Comparison of ENCODE assay signal across 8 cellular contexts in the genomic region with DNA sequence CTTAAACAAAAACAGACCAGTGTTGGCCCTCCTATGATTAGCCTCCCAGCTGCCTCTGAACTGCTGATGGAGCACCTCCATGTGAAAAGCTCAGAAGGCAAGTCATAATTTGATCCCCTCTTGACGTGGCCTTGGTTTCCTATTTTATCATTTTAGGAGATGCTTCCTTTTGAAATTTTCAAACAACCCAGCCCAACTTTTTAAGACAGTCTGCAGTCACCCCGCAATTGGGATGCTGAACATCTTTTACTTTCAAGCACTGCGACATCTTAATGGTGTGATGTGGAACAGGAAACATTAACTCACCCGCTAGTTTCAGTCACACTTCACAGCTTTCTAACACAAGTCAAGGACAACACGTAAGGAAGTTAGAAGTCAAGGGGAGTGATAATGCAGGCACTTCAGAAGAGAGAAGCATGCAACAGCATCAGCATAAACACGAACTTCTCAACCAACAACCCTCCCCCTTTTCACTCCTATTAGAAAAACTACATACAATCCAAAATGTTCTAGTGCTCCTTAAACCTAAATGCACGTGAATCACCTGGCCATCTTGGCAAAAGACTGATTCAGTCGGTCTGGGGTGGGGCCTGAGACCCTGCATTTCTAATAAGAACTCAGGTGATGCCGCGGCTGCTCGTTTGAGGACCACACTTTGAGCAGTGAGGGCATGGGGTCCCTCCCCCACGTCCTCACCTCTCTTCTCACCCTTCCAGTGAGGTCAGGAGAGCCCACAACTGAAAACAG.
DNase-seq lines count a peak whose midpoint lies in the region; ATAC-seq and TF ChIP-seq lines count a peak whose summit lies in the region.

No MANE protein-coding gene starts in this region.

- TF ChIP-seq POLR2A in prostate gland (IDR thresholded peaks at IDR 0.05) = no peak

- H3K9me3 Mint-ChIP-seq in activated CD4-positive, alpha-beta T cell treated with anti-CD3 and anti-CD28 coated beads for 36 hours (ENCODE audit: low read depth) = no peaks in the 10 kb centered on the region
- H3K9me3 Mint-ChIP-seq in activated CD4-positive, alpha-beta memory T cell treated with anti-CD3 and anti-CD28 coated beads for 36 hours = no peaks in the 10 kb centered on the region
- no peaks in the 10 kb centered on the region for H3K9me3 Mint-ChIP-seq in stimulated activated memory B cell treated with anti-CD40 and anti-IgM and Interleukin-4, amounts not matched to agents 10 μg/mL and 1 μg/mL and 100 μg/mL, for 72 hours

- ATAC-seq in activated CD4-positive, alpha-beta T cell treated with anti-CD3 and anti-CD28 coated beads for 36 hours = peak; percentile 85
- ATAC-seq in HG03025 (IDR thresholded peaks at IDR 0.05; ENCODE audit: low FRiP score, unreplicated experiment) = peak; percentile 95
- peak; percentile 95 for ATAC-seq in stimulated activated memory B cell treated with anti-CD40 and anti-IgM and Interleukin-4, amounts not matched to agents 10 μg/mL and 1 μg/mL and 100 μg/mL, for 72 hours

- peak overlapping the region; percentile 92 for H3K27ac Mint-ChIP-seq in activated CD4-positive, alpha-beta T cell treated with anti-CD3 and anti-CD28 coated beads for 36 hours
- H3K27ac Mint-ChIP-seq in activated CD4-positive, alpha-beta memory T cell treated with anti-CD3 and anti-CD28 coated beads for 36 hours = peak overlapping the region; percentile 85
- peak overlapping the region; percentile 95 for H3K27ac Mint-ChIP-seq in stimulated activated memory B cell treated with anti-CD40 and anti-IgM and Interleukin-4, amounts not matched to agents 10 μg/mL and 1 μg/mL and 100 μg/mL, for 72 hours

- peaks cover 4% of the 10 kb centered on the region for H3K4me1 ChIP-seq in prostate gland (replicated peaks)

- DNase-seq in activated CD4-positive, alpha-beta T cell treated with anti-CD3 and anti-CD28 coated beads for 36 hours = peak; percentile 77
- DNase-seq in activated CD4-positive, alpha-beta T cell treated with anti-CD3 and anti-CD28 coated beads for 1 hour = no peak
- DNase-seq in activated CD4-positive, alpha-beta memory T cell treated with anti-CD3 and anti-CD28 coated beads for 36 hours = peak; percentile 74
- no peak for DNase-seq in UCSD-AML1 (lab: John Stamatoyannopoulos, UW; ENCODE audit: unreplicated experiment)
- DNase-seq in NCI-H1694 treated with DMSO at 0.1 percent for 48 hours (lab: John Stamatoyannopoulos, UW) = no peak
- no peak for DNase-seq in prostate gland (ENCODE audit: low spot score)

- intact Hi-C loops in activated CD4-positive, alpha-beta T cell treated with anti-CD3 and anti-CD28 coated beads for 36 hours (cut with DNase I, micrococcal nuclease) = loop anchor here (1.0 to 5.0 kb wide), 13 partner anchors 8 to 196 kb away; a partner anchor contains a TSS
- intact Hi-C loops in activated CD4-positive, alpha-beta memory T cell treated with anti-CD3 and anti-CD28 coated beads for 36 hours (cut with micrococcal nuclease) = loop anchor here (1.0 to 10.0 kb wide), 11 partner anchors 9 to 335 kb away; a partner anchor contains a TSS
- intact Hi-C loops in prostate gland (cut with DNase I) = no loop called here

- H3K27me3 ChIP-seq in prostate gland (replicated peaks; ENCODE audit: insufficient read depth) = no peaks in the 10 kb centered on the region

- 84% methylated on average over 12 of the region's 12 CpGs for WGBS in prostate gland

- peak overlapping the region; percentile 37 for H3K4me3 Mint-ChIP-seq in activated CD4-positive, alpha-beta T cell treated with anti-CD3 and anti-CD28 coated beads for 36 hours
- H3K4me3 Mint-ChIP-seq in activated CD4-positive, alpha-beta memory T cell treated with anti-CD3 and anti-CD28 coated beads for 36 hours = peak overlapping the region; percentile 44
- H3K4me3 Mint-ChIP-seq in stimulated activated memory B cell treated with anti-CD40 and anti-IgM and Interleukin-4, amounts not matched to agents 10 μg/mL and 1 μg/mL and 100 μg/mL, for 72 hours = peak overlapping the region; percentile 70

- H3K27ac ChIP-seq in prostate gland = no peak overlapping the region

- H3K9me3 ChIP-seq in prostate gland = no peaks in the 10 kb centered on the region

- TF ChIP-seq CTCF in prostate gland (IDR thresholded peaks at IDR 0.05) = no peak

- CTCF ChIA-PET in activated CD4-positive, alpha-beta T cell treated with anti-CD3 and anti-CD28 coated beads for 36 hours (lab: Charles Lee) = interaction anchor here (0.7 to 1.6 kb wide), 6 partner anchors 22 to 330 kb away, joined by 3 read pairs; no protein-coding TSS in a partner anchor
- CTCF ChIA-PET in activated CD4-positive, alpha-beta memory T cell treated with anti-CD3 and anti-CD28 coated beads for 36 hours (lab: Charles Lee) = interaction anchor here (2.3 kb wide), 1 partner anchor 24 kb away, joined by 10 read pairs; no protein-coding TSS in a partner anchor

- no peaks in the 10 kb centered on the region for H3K36me3 ChIP-seq in prostate gland

- POLR2A ChIA-PET in activated CD4-positive, alpha-beta T cell treated with anti-CD3 and anti-CD28 coated beads for 36 hours (lab: Charles Lee) = interaction anchor here (0.8 to 1.2 kb wide), 4 partner anchors 25 to 163 kb away, joined by 3 to 5 read pairs (median 3); no protein-coding TSS in a partner anchor
- POLR2A ChIA-PET in activated CD4-positive, alpha-beta memory T cell treated with anti-CD3 and anti-CD28 coated beads for 36 hours (lab: Charles Lee) = interaction anchor here (0.8 to 2.4 kb wide), 9 partner anchors 32 to 411 kb away, joined by 3 to 16 read pairs (median 5); a partner anchor contains a TSS

- peaks cover 94% of the 10 kb centered on the region for H3K4me1 Mint-ChIP-seq in activated CD4-positive, alpha-beta T cell treated with anti-CD3 and anti-CD28 coated beads for 36 hours
- peaks cover 84% of the 10 kb centered on the region for H3K4me1 Mint-ChIP-seq in activated CD4-positive, alpha-beta memory T cell treated with anti-CD3 and anti-CD28 coated beads for 36 hours (ENCODE audit: low read depth)
- H3K4me1 Mint-ChIP-seq in stimulated activated memory B cell treated with anti-CD40 and anti-IgM and Interleukin-4, amounts not matched to agents 10 μg/mL and 1 μg/mL and 100 μg/mL, for 72 hours = peaks cover 79% of the 10 kb centered on the region

- no peak overlapping the region for H3K4me3 ChIP-seq in prostate gland

- H3K27me3 Mint-ChIP-seq in activated CD4-positive, alpha-beta T cell treated with anti-CD3 and anti-CD28 coated beads for 36 hours = no peaks in the 10 kb centered on the region
- H3K27me3 Mint-ChIP-seq in activated CD4-positive, alpha-beta memory T cell treated with anti-CD3 and anti-CD28 coated beads for 36 hours = no peaks in the 10 kb centered on the region
- no peaks in the 10 kb centered on the region for H3K27me3 Mint-ChIP-seq in stimulated activated memory B cell treated with anti-CD40 and anti-IgM and Interleukin-4, amounts not matched to agents 10 μg/mL and 1 μg/mL and 100 μg/mL, for 72 hours

- peaks cover 25% of the 10 kb centered on the region for H3K36me3 Mint-ChIP-seq in activated CD4-positive, alpha-beta T cell treated with anti-CD3 and anti-CD28 coated beads for 36 hours (ENCODE audit: low read depth)
- peaks cover 12% of the 10 kb centered on the region for H3K36me3 Mint-ChIP-seq in activated CD4-positive, alpha-beta memory T cell treated with anti-CD3 and anti-CD28 coated beads for 36 hours
- no peaks in the 10 kb centered on the region for H3K36me3 Mint-ChIP-seq in stimulated activated memory B cell treated with anti-CD40 and anti-IgM and Interleukin-4, amounts not matched to agents 10 μg/mL and 1 μg/mL and 100 μg/mL, for 72 hours

Comparison
In these comparisons a context has a peak if more than half of its experiments do, and no peak if none do; other contexts are left out.
1. DNase-seq: peak in activated CD4-positive, alpha-beta T cell treated with anti-CD3 and anti-CD28 coated beads for 36 hours (single experiment) and activated CD4-positive, alpha-beta memory T cell treated with anti-CD3 and anti-CD28 coated beads for 36 hours (single experiment); none in activated CD4-positive, alpha-beta T cell treated with anti-CD3 and anti-CD28 coated beads for 1 hour (single experiment), UCSD-AML1 (single experiment), NCI-H1694 treated with DMSO at 0.1 percent for 48 hours (single experiment) and prostate gland (single experiment).
2. Peak in every context shown above with its lines, with median percentiles within 50 percentile points of each other: ATAC-seq, H3K27ac Mint-ChIP-seq and H3K4me3 Mint-ChIP-seq.